8 cellular contexts compared by ENCODE assay signal in the genomic region with DNA sequence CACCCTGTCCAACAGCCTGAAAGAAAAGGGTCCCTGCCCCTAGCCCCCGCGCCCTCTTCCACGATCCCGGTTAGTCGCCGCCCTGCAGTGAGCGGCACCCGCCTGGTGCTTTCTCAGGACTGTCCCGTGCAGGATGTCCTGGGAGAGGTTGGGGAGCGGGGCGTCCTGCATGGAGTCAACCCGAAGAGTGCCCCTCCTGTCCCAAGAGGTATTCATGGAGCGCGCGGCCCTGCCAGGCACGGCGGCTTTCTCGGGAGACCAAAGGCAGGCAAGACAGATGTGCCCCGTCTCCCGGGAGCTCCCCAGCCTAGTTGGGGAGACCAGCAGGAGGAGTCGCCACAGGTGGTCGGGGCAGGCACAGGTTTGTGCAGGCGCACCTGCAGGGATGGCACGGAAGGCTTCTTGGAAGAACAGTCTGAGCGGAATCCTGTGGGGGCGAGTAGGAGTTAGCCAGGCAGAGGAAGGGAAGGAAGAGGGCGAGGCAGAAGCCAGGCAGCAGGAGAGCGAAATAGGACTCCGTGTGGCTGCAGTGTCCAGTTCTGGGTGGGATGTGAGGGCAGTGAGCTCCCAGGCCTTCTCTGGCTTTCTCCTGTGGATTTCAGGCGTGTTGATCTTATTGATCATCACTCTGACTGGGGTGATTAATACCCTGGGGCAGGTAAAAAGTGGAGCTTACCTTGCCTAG. TPM values are rescaled to one million over a fixed set of nuclear protein-coding genes. Genes with fewer than 3 reads are reported as not detected.
DNase-seq lines count a peak whose midpoint lies in the region; ATAC-seq and TF ChIP-seq lines count a peak whose summit lies in the region.

No MANE protein-coding gene starts in this region.

- peak overlapping the region; percentile 76 for H3K4me3 ChIP-seq in CD4-positive, CD25-positive, alpha-beta regulatory T cell (ENCODE audit: low read depth, low read length)
- H3K4me3 ChIP-seq in colonic mucosa: peak overlapping the region; percentile 99
- peak overlapping the region; percentile 87 to 90 for H3K4me3 ChIP-seq in mucosa of rectum (ENCODE audit: low read length in 2 of 2)

- no peak for ATAC-seq in CD4-positive, CD25-positive, alpha-beta regulatory T cell (ENCODE audit: low read depth in 2 of 2)
- ATAC-seq in GM18868 (IDR thresholded peaks at IDR 0.05; ENCODE audit: unreplicated experiment) (no peak), HG02588 (IDR thresholded peaks at IDR 0.05; ENCODE audit: unreplicated experiment) (no peak)

- H3K4me1 Mint-ChIP-seq in CD4-positive, CD25-positive, alpha-beta regulatory T cell: peaks cover 0 to 55% (median 17%) of the 10 kb centered on the region in 4 donors

- H3K9me3 ChIP-seq in CD4-positive, CD25-positive, alpha-beta regulatory T cell (ENCODE audit: control insufficient read depth in 2 of 2, low read length in 2 of 2): no peaks in the 10 kb centered on the region
- H3K9me3 ChIP-seq in colonic mucosa (no peaks in the 10 kb centered on the region), mucosa of rectum (ENCODE audit: control insufficient read depth in 2 of 2, low read length in 2 of 2) (no peaks in the 10 kb centered on the region)

- no peaks in the 10 kb centered on the region for H3K9me3 Mint-ChIP-seq in CD4-positive, CD25-positive, alpha-beta regulatory T cell

- intact Hi-C loops in colonic mucosa (cut with DNase I): no loop called here

- peak overlapping the region; percentile 52 to 94 (median 86) for H3K27ac Mint-ChIP-seq in CD4-positive, CD25-positive, alpha-beta regulatory T cell

- peaks cover 29% of the 10 kb centered on the region for H3K36me3 ChIP-seq in CD4-positive, CD25-positive, alpha-beta regulatory T cell (ENCODE audit: control insufficient read depth, insufficient read depth, low read length)
- H3K36me3 ChIP-seq in colonic mucosa (no peaks in the 10 kb centered on the region), mucosa of rectum (ENCODE audit: control insufficient read depth in 2 of 2, insufficient read depth in 2 of 2, low read length in 2 of 2) (peaks cover 27 to 29% of the 10 kb centered on the region in 2 donors)

- DNase-seq in CD4-positive, CD25-positive, alpha-beta regulatory T cell: peak; percentile 14 to 27 (median 18)
- DNase-seq in NCI-H146 treated with DMSO at 0.1 percent for 48 hours (lab: John Stamatoyannopoulos, UW; ENCODE audit: unreplicated experiment): peak; percentile 27
- peak; percentile 41 for DNase-seq in colonic mucosa
- no peak for DNase-seq in foreskin melanocyte
- no peak for DNase-seq in NCI-H2107 (lab: John Stamatoyannopoulos, UW)

- peaks cover 37% of the 10 kb centered on the region for H3K4me1 ChIP-seq in CD4-positive, CD25-positive, alpha-beta regulatory T cell (ENCODE audit: control insufficient read depth, insufficient read depth, low read length, poor library complexity, severe bottlenecking)
- H3K4me1 ChIP-seq in colonic mucosa: peaks cover 15% of the 10 kb centered on the region
- H3K4me1 ChIP-seq in mucosa of rectum (ENCODE audit: control insufficient read depth in 2 of 2, insufficient read depth in 2 of 2, low read length in 2 of 2): peaks cover 25 to 29% of the 10 kb centered on the region in 2 donors

- peak overlapping the region; percentile 92 for H3K27ac ChIP-seq in CD4-positive, CD25-positive, alpha-beta regulatory T cell (ENCODE audit: insufficient read depth, low read length, poor library complexity, severe bottlenecking)
- peak overlapping the region; percentile 77 for H3K27ac ChIP-seq in colonic mucosa
- H3K27ac ChIP-seq in mucosa of rectum (ENCODE audit: low read depth in 2 of 2, low read length in 2 of 2): peak overlapping the region; percentile 83 to 87

- H3K9ac ChIP-seq in colonic mucosa (ENCODE audit: low read depth in 2 of 2, low read length in 2 of 2): peak overlapping the region; percentile 92 to 94
- H3K9ac ChIP-seq in mucosa of rectum (ENCODE audit: low read depth in 1 of 2, low read length in 2 of 2): peak overlapping the region; percentile 83 to 92

- peak overlapping the region; percentile 92 to 99 (median 94) for H3K4me3 Mint-ChIP-seq in CD4-positive, CD25-positive, alpha-beta regulatory T cell

- no peaks in the 10 kb centered on the region for H3K27me3 ChIP-seq in CD4-positive, CD25-positive, alpha-beta regulatory T cell (ENCODE audit: control insufficient read depth, insufficient read depth, low read length)
- no peaks in the 10 kb centered on the region for H3K27me3 ChIP-seq in colonic mucosa
- no peaks in the 10 kb centered on the region for H3K27me3 ChIP-seq in mucosa of rectum (ENCODE audit: control insufficient read depth in 2 of 2, insufficient read depth in 2 of 2, low read length in 2 of 2)

- H3K27me3 Mint-ChIP-seq in CD4-positive, CD25-positive, alpha-beta regulatory T cell: no peaks in the 10 kb centered on the region

- TF ChIP-seq CTCF in colonic mucosa (IDR thresholded peaks at IDR 0.05): no peak

- peaks cover 8% of the 10 kb centered on the region for H3K36me3 Mint-ChIP-seq in CD4-positive, CD25-positive, alpha-beta regulatory T cell

RNA-seq across cellular contexts. Expression of gene SIVA1, which starts 0.7 kb away (rescaled TPM):
- total RNA-seq in CD4-positive, CD25-positive, alpha-beta regulatory T cell: 82.6 TPM
- polyA plus RNA-seq in CD4-positive, CD25-positive, alpha-beta regulatory T cell: 100 to 1,000 TPM; 234 to 281 (median 246) TPM
- total RNA-seq in colonic mucosa: 100 to 1,000 TPM in 1 of 2 donors, 10 to 100 TPM in 1; 58.8 to 153 TPM

RNA-seq across cellular contexts. Expression of gene ADSS1, which starts 29.6 kb away (rescaled TPM):
- 1.9 TPM for total RNA-seq in CD4-positive, CD25-positive, alpha-beta regulatory T cell
- polyA plus RNA-seq in CD4-positive, CD25-positive, alpha-beta regulatory T cell: 1 to 10 TPM in 2 of 4 donors, under 1 TPM in 2; 0.10 to 1.7 (median 1.0) TPM
- 1 to 10 TPM; 3.5 to 4.0 TPM for total RNA-seq in colonic mucosa

RNA-seq across cellular contexts. Expression of gene AKT1, which starts 41.9 kb away (rescaled TPM):
- total RNA-seq in CD4-positive, CD25-positive, alpha-beta regulatory T cell: 86.0 TPM
- 10 to 100 TPM in 2 of 4 donors, 1 to 10 TPM in 2; 6.3 to 19.8 (median 12.4) TPM for polyA plus RNA-seq in CD4-positive, CD25-positive, alpha-beta regulatory T cell
- total RNA-seq in colonic mucosa: 100 to 1,000 TPM; 117 to 181 TPM

RNA-seq across cellular contexts. Expression of gene ZBTB42, which starts 47.2 kb away (rescaled TPM):
- total RNA-seq in CD4-positive, CD25-positive, alpha-beta regulatory T cell: 3.6 TPM
- 1 to 10 TPM; 1.3 to 2.1 (median 1.9) TPM for polyA plus RNA-seq in CD4-positive, CD25-positive, alpha-beta regulatory T cell
- total RNA-seq in colonic mucosa: 1 to 10 TPM; 6.6 to 7.0 TPM

Comparison
In these comparisons a context has a peak if more than half of its experiments do, and no peak if none do; other contexts are left out.
1. DNase-seq: peak in CD4-positive, CD25-positive, alpha-beta regulatory T cell (3 of 3), NCI-H146 treated with DMSO at 0.1 percent for 48 hours (single experiment) and colonic mucosa (single experiment); none in foreskin melanocyte (single experiment) and NCI-H2107 (single experiment).
2. Peak in every context shown above with its lines, with median percentiles within 50 percentile points of each other: H3K27ac ChIP-seq and H3K4me3 ChIP-seq.